ENCODE assay signal across 16 cellular contexts in genomic region chr3:127365383-127365782, GRCh38.
"Had no signal": no experiment of that assay in that cellular context is flagged by ENCODE, and none has a peak within 500 bp of the region (broad histone marks: within the 10 kb centered on the region; RNA-seq: fewer than 3 reads in every experiment).

No MANE protein-coding gene starts in this region.

- H3K4me3 ChIP-seq: cardiac muscle cell, neural progenitor cell, smooth muscle cell, thoracic aorta, upper lobe of left lung had no signal

- DNase-seq: activated CD4-positive, alpha-beta T cell treated with anti-CD3 and anti-CD28 coated beads, Interleukin-2, amount 10 ng/mL, durations not matched to agents 7 days and 5 days; activated CD4-positive, CD25-positive, alpha-beta regulatory T cell treated with anti-CD3 and anti-CD28 coated beads, Interleukin-2, amount 50 U/mL, for 72 hours; activated CD8-positive, alpha-beta T cell treated with anti-CD3 and anti-CD28 coated beads, Interleukin-2, amount 10 ng/mL, durations not matched to agents 7 days and 5 days; activated gamma-delta T cell; activated naive CD4-positive, alpha-beta T cell treated with anti-CD3 and anti-CD28 coated beads, Interleukin-2, amount 50 U/mL, for 16 hours; activated naive CD8-positive, alpha-beta T cell treated with anti-CD3 and anti-CD28 coated beads, Interleukin-2, amount 50 U/mL, for 24 hours; foreskin fibroblast; naive B cell; stimulated activated CD4-positive, alpha-beta T cell treated with anti-CD3 and anti-CD28 coated beads, Interleukin-2, amount 100 ng/mL, for 48 hours; stimulated activated naive CD4-positive, alpha-beta T cell; upper lobe of left lung; WERI-Rb-1 had no signal

- H3K36me3 ChIP-seq: cardiac muscle cell, neural progenitor cell, thoracic aorta, upper lobe of left lung, WERI-Rb-1 had no signal

- H3K27ac ChIP-seq: cardiac muscle cell, neural progenitor cell, thoracic aorta, upper lobe of left lung, WERI-Rb-1 had no signal

- H3K4me1 ChIP-seq: upper lobe of left lung had no signal

- H3K9me3 ChIP-seq: thoracic aorta, upper lobe of left lung had no signal

- H3K27me3 ChIP-seq: upper lobe of left lung had no signal
